27 cellular contexts compared by ENCODE assay signal in the genomic region with DNA sequence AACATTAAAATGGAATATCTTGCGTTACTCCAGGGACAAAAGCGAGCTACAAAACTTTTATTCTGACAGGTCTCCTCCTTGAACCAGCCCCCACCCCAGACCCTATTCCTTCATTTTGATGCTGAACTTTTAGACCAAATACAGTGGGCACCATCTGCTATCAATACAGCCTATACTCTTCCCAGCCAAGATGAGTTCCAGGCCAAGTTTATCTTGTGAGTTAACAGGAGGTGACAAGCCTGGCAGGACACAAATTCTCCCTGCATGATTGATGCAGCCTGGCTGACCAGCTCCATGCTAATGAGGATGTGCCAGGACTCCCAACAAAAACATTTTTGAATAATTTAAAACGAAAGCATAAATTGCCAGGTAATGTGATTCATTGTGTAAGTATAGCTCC.
"Had no signal": no experiment of that assay in that cellular context is flagged by ENCODE, and none has a peak within 500 bp of the region (broad histone marks: within the 10 kb centered on the region; RNA-seq: fewer than 3 reads in every experiment).

No MANE protein-coding gene starts in this region.

- H3K27ac ChIP-seq: colonic mucosa, gastrocnemius medialis, pancreas, prostate gland, right atrium auricular region, spleen, testis, transverse colon had no signal

- H3K27ac Mint-ChIP-seq: activated CD4-positive, alpha-beta T cell treated with anti-CD3 and anti-CD28 coated beads, Interleukin-2, amount 10 ng/mL, durations not matched to agents 7 days and 5 days; activated CD8-positive, alpha-beta T cell treated with anti-CD3 and anti-CD28 coated beads for 36 hours; activated naive CD4-positive, alpha-beta T cell treated with anti-CD3 and anti-CD28 coated beads, Interleukin-2, amount 50 U/mL, for 24 hours; activated naive CD8-positive, alpha-beta T cell treated with anti-CD3 and anti-CD28 coated beads, Interleukin-2, amount 50 U/mL, for 24 hours; activated T-helper 2 cell treated with anti-CD3 and anti-CD28 coated beads, Interferon-gamma antibody, Interleukin-2, Interleukin-4, amounts not matched to agents 10 μg/mL and 5 μg/mL and 100 μg/mL, durations not matched to agents 14 hours and 24 hours and 36 hours; memory B cell; natural killer cell treated with Interleukin-12 subunit alpha and Interleukin-12 subunit beta and Interleukin-15 and Interleukin-18, amount 100 ng/mL, for 72 hours; T-helper 17 cell had no signal

- H3K27me3 ChIP-seq: colonic mucosa, gastrocnemius medialis, pancreas, right atrium auricular region, spleen, testis, transverse colon had no signal

- H3K9me3 Mint-ChIP-seq: activated CD4-positive, alpha-beta T cell treated with anti-CD3 and anti-CD28 coated beads, Interleukin-2, amount 10 ng/mL, durations not matched to agents 7 days and 5 days; activated CD8-positive, alpha-beta T cell treated with anti-CD3 and anti-CD28 coated beads for 36 hours; activated naive CD4-positive, alpha-beta T cell treated with anti-CD3 and anti-CD28 coated beads, Interleukin-2, amount 50 U/mL, for 24 hours; activated naive CD8-positive, alpha-beta T cell treated with anti-CD3 and anti-CD28 coated beads, Interleukin-2, amount 50 U/mL, for 24 hours; activated T-helper 2 cell treated with anti-CD3 and anti-CD28 coated beads, Interferon-gamma antibody, Interleukin-2, Interleukin-4, amounts not matched to agents 10 μg/mL and 5 μg/mL and 100 μg/mL, durations not matched to agents 14 hours and 24 hours and 36 hours; central memory CD8-positive, alpha-beta T cell; memory B cell; natural killer cell treated with Interleukin-12 subunit alpha and Interleukin-12 subunit beta and Interleukin-15 and Interleukin-18, amount 100 ng/mL, for 72 hours had no signal

- H3K4me1 ChIP-seq: colonic mucosa, gastrocnemius medialis, pancreas, prostate gland, right atrium auricular region, spleen, testis, transverse colon had no signal

- H3K36me3 Mint-ChIP-seq: activated naive CD4-positive, alpha-beta T cell treated with anti-CD3 and anti-CD28 coated beads, Interleukin-2, amount 50 U/mL, for 24 hours; memory B cell; natural killer cell treated with Interleukin-12 subunit alpha and Interleukin-12 subunit beta and Interleukin-15 and Interleukin-18, amount 100 ng/mL, for 72 hours had no signal

- H3K4me3 ChIP-seq: colonic mucosa, gastrocnemius medialis, mucosa of descending colon, pancreas, prostate gland, right atrium auricular region, spleen, testis, transverse colon had no signal

- H3K4me1 Mint-ChIP-seq: activated CD4-positive, alpha-beta T cell treated with anti-CD3 and anti-CD28 coated beads, Interleukin-2, amount 10 ng/mL, durations not matched to agents 7 days and 5 days; activated naive CD4-positive, alpha-beta T cell treated with anti-CD3 and anti-CD28 coated beads, Interleukin-2, amount 50 U/mL, for 24 hours; activated naive CD8-positive, alpha-beta T cell treated with anti-CD3 and anti-CD28 coated beads, Interleukin-2, amount 50 U/mL, for 24 hours; central memory CD8-positive, alpha-beta T cell; memory B cell; T-helper 17 cell had no signal

- H3K4me3 Mint-ChIP-seq: activated CD4-positive, alpha-beta T cell treated with anti-CD3 and anti-CD28 coated beads, Interleukin-2, amount 10 ng/mL, durations not matched to agents 7 days and 5 days; activated CD8-positive, alpha-beta T cell treated with anti-CD3 and anti-CD28 coated beads for 36 hours; activated naive CD4-positive, alpha-beta T cell treated with anti-CD3 and anti-CD28 coated beads, Interleukin-2, amount 50 U/mL, for 24 hours; activated naive CD8-positive, alpha-beta T cell treated with anti-CD3 and anti-CD28 coated beads, Interleukin-2, amount 50 U/mL, for 24 hours; central memory CD8-positive, alpha-beta T cell; memory B cell; natural killer cell treated with Interleukin-12 subunit alpha and Interleukin-12 subunit beta and Interleukin-15 and Interleukin-18, amount 100 ng/mL, for 72 hours; T-helper 17 cell had no signal

- H3K9me3 ChIP-seq: colonic mucosa, gastrocnemius medialis, mucosa of descending colon, pancreas, prostate gland, right atrium auricular region, spleen, testis, transverse colon had no signal

- H3K27me3 Mint-ChIP-seq: activated CD8-positive, alpha-beta T cell treated with anti-CD3 and anti-CD28 coated beads for 36 hours; memory B cell had no signal

- ATAC-seq: activated CD8-positive, alpha-beta T cell treated with anti-CD3 and anti-CD28 coated beads for 36 hours; activated naive CD8-positive, alpha-beta T cell treated with anti-CD3 and anti-CD28 coated beads, Interleukin-2, amount 50 U/mL, for 24 hours; gastrocnemius medialis; mucosa of descending colon; natural killer cell treated with Interleukin-12 subunit alpha and Interleukin-12 subunit beta and Interleukin-15 and Interleukin-18, amount 100 ng/mL, for 72 hours; pancreas; stimulated activated naive CD8-positive, alpha-beta T cell treated with anti-CD3 and anti-CD28 coated beads, Interleukin-15, Interleukin-2, amounts not matched to agents 100 U/mL and 50 U/mL, for 24 hours; T-helper 17 cell had no signal

- DNase-seq: activated CD4-positive, alpha-beta T cell treated with anti-CD3 and anti-CD28 coated beads for 1 hour; activated CD4-positive, alpha-beta T cell treated with anti-CD3 and anti-CD28 coated beads, Interleukin-2, amount 10 ng/mL, durations not matched to agents 7 days and 5 days; activated CD8-positive, alpha-beta T cell treated with anti-CD3 and anti-CD28 coated beads for 36 hours; activated naive CD8-positive, alpha-beta T cell treated with anti-CD3 and anti-CD28 coated beads, Interleukin-2, amount 50 U/mL, for 24 hours; activated T-cell treated with anti-CD3 and anti-CD28 coated beads, Interleukin-2, amount 50 U/mL, for 48 hours; amygdala; colonic mucosa; effector CD8-positive, alpha-beta T cell; gastrocnemius medialis; glutamatergic neuron; mucosa of descending colon; nucleus accumbens; pancreas; spleen; stimulated activated CD4-positive, alpha-beta T cell treated with anti-CD3 and anti-CD28 coated beads, Interleukin-4, amount 100 ng/mL, for 1 hour; stimulated activated naive CD8-positive, alpha-beta T cell treated with anti-CD3 and anti-CD28 coated beads, Interleukin-15, Interleukin-2, amounts not matched to agents 100 U/mL and 50 U/mL, for 24 hours; T-helper 17 cell; T1000; testis; transverse colon had no signal

- H3K36me3 ChIP-seq: colonic mucosa, gastrocnemius medialis, pancreas, prostate gland, right atrium auricular region, spleen, transverse colon had no signal
